2 cellular contexts compared by ENCODE assay signal in the genomic region with DNA sequence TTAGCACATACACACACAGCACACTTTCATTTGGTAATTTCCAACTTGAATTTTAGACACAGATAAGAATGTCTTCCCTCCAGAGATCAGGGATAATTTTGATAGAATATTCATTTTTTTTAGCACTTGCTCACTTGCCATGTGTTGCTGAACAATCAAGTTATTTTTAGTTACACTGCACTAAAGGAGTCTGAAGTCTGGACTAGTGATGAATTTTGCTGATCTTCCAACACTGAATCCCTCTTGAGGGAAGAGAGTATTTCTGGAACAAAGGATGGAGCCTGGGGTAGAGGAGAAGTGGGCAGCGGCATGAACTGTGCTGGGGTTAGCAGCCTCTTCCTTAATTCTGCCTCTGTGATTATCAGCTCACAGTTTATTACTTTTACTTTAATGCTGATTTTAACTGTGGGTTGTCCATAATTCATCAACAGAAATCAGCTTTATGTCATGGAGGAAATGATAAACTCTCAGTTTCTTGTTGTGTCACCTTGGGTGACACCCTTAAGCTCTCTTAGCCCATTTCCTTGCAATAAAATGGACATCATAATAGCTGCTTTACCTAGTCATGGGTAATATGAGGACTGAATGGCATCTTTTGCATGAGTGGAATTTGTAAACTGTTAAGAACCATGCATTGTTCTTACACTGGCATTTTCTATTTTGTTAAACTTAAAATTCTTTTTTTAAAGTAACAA.
TF ChIP-seq lines count a peak whose summit lies in the region.

No MANE protein-coding gene starts in this region.

TF ChIP-seq in SK-N-SH, 30 proteins besides CTCF, POLR2A, EP300 and RAD21 (continued from another document):
- TF ChIP-seq, protein P1, sequence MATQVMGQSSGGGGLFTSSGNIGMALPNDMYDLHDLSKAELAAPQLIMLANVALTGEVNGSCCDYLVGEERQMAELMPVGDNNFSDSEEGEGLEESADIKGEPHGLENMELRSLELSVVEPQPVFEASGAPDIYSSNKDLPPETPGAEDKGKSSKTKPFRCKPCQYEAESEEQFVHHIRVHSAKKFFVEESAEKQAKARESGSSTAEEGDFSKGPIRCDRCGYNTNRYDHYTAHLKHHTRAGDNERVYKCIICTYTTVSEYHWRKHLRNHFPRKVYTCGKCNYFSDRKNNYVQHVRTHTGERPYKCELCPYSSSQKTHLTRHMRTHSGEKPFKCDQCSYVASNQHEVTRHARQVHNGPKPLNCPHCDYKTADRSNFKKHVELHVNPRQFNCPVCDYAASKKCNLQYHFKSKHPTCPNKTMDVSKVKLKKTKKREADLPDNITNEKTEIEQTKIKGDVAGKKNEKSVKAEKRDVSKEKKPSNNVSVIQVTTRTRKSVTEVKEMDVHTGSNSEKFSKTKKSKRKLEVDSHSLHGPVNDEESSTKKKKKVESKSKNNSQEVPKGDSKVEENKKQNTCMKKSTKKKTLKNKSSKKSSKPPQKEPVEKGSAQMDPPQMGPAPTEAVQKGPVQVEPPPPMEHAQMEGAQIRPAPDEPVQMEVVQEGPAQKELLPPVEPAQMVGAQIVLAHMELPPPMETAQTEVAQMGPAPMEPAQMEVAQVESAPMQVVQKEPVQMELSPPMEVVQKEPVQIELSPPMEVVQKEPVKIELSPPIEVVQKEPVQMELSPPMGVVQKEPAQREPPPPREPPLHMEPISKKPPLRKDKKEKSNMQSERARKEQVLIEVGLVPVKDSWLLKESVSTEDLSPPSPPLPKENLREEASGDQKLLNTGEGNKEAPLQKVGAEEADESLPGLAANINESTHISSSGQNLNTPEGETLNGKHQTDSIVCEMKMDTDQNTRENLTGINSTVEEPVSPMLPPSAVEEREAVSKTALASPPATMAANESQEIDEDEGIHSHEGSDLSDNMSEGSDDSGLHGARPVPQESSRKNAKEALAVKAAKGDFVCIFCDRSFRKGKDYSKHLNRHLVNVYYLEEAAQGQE (IDR thresholded peaks at IDR 0.05; ENCODE audit: low read depth, low read length): no peak
- TF ChIP-seq MXI1 (IDR thresholded peaks at IDR 0.05; ENCODE audit: low read depth, low read length) (no peak), NFIC (IDR thresholded peaks at IDR 0.05; ENCODE audit: borderline replicate concordance) (no peak), RFX5 (IDR thresholded peaks at IDR 0.05; ENCODE audit: low read length) (no peak), SMC3 (IDR thresholded peaks at IDR 0.05; ENCODE audit: low read depth, low read length) (no peak), GATA2 (CRISPR knock-in tag; IDR thresholded peaks at IDR 0.05) (no peak), FOXJ3 (CRISPR knock-in tag; IDR thresholded peaks at IDR 0.05) (no peak), MEF2A (IDR thresholded peaks at IDR 0.05; ENCODE audit: borderline replicate concordance, low read depth) (no peak)
- TF ChIP-seq, protein P2, sequence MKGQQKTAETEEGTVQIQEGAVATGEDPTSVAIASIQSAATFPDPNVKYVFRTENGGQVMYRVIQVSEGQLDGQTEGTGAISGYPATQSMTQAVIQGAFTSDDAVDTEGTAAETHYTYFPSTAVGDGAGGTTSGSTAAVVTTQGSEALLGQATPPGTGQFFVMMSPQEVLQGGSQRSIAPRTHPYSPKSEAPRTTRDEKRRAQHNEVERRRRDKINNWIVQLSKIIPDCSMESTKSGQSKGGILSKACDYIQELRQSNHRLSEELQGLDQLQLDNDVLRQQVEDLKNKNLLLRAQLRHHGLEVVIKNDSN (IDR thresholded peaks at IDR 0.05; ENCODE audit: borderline replicate concordance, low read depth): no peak
- TF ChIP-seq, protein P3, sequence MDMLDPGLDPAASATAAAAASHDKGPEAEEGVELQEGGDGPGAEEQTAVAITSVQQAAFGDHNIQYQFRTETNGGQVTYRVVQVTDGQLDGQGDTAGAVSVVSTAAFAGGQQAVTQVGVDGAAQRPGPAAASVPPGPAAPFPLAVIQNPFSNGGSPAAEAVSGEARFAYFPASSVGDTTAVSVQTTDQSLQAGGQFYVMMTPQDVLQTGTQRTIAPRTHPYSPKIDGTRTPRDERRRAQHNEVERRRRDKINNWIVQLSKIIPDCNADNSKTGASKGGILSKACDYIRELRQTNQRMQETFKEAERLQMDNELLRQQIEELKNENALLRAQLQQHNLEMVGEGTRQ (IDR thresholded peaks at IDR 0.05; ENCODE audit: borderline replicate concordance, low read depth, low read length): no peak

TF ChIP-seq in SK-N-SH treated with all-trans-retinoic acid at 6 μM for 48 hours, 23 proteins besides CTCF, POLR2A, EP300 and RAD21 (continued from another document):
- TF ChIP-seq, protein P4, sequence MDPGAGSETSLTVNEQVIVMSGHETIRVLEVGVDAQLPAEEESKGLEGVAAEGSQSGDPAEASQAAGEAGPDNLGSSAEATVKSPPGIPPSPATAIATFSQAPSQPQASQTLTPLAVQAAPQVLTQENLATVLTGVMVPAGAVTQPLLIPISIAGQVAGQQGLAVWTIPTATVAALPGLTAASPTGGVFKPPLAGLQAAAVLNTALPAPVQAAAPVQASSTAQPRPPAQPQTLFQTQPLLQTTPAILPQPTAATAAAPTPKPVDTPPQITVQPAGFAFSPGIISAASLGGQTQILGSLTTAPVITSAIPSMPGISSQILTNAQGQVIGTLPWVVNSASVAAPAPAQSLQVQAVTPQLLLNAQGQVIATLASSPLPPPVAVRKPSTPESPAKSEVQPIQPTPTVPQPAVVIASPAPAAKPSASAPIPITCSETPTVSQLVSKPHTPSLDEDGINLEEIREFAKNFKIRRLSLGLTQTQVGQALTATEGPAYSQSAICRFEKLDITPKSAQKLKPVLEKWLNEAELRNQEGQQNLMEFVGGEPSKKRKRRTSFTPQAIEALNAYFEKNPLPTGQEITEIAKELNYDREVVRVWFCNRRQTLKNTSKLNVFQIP (CRISPR knock-in tag; IDR thresholded peaks at IDR 0.05; ENCODE audit: borderline replicate concordance, low read depth): no peak
- TF ChIP-seq BACH2 (CRISPR knock-in tag; IDR thresholded peaks at IDR 0.05; ENCODE audit: borderline replicate concordance) (no peak), OSR1 (CRISPR knock-in tag; IDR thresholded peaks at IDR 0.05) (no peak)
